Comparison of ENCODE assay signal across 7 cellular contexts in genomic region chr12:110156766-110157165, GRCh38.
"Had no signal": no experiment of that assay in that cellular context is flagged by ENCODE, and none has a peak within 500 bp of the region (broad histone marks: within the 10 kb centered on the region; RNA-seq: fewer than 3 reads in every experiment).

No MANE protein-coding gene starts in this region.

- H3K27ac ChIP-seq: HL-60, KMS-11 had no signal

- DNase-seq: IMR-90, KBM-7, KG1 had no signal

- H3K27me3 Mint-ChIP-seq: IgD-negative memory B cell had no signal

- H3K27ac Mint-ChIP-seq: IgD-negative memory B cell had no signal

- H3K4me3 Mint-ChIP-seq: IgD-negative memory B cell had no signal

- H3K4me3 ChIP-seq: K562 had no signal
